8 cellular contexts compared by ENCODE assay signal in the genomic region with DNA sequence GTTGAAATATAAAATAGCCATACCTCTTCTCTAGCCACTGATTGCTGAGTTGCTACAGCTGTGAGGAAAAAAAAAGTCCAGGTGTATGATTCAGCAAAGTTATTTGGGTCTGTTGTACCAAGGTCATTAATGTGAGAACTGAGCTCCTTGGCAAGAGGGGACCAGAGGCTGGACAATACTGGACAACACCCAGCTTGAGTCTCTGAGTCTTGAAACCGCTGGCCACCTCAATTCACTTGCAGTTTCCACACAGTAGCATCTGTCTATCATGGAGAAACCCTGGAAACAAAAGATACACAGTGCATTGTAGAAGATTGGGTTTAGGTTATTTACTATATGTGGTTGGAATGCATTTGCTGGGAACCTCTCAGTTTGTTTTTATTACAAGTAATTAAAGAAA.
A peak's percentile ranks its signal among the peaks of the same experiment; 100 is the strongest.
DNase-seq lines count a peak whose midpoint lies in the region; ATAC-seq and TF ChIP-seq lines count a peak whose summit lies in the region.

No MANE protein-coding gene starts in this region.

- no peak for TF ChIP-seq POLR2A in uterus (IDR thresholded peaks at IDR 0.05)

- H3K27ac ChIP-seq in RWPE1 (peak overlapping the region; percentile 26; the same call in 1 of the 2 replicates), uterus (no peak overlapping the region)

- intact Hi-C loops in uterus (cut with DNase I; ENCODE audit: low total_unique reads): no loop called here

- DNase-seq in DMS53 (lab: John Stamatoyannopoulos, UW) (peak; percentile 13), DMS53 treated with DMSO at 0.1 percent for 48 hours (lab: John Stamatoyannopoulos, UW; ENCODE audit: unreplicated experiment) (no peak), RWPE1 (ENCODE audit: low spot score) (peak; percentile 15), fibroblast of mammary gland (ENCODE audit: low read depth) (peak; percentile 45), renal cortical epithelial cell (ENCODE audit: low read depth) (peak; percentile 90), amygdala (lab: John Stamatoyannopoulos, UW) (no peak), uterus (no peak)

- no peak for ATAC-seq in HG02678 (IDR thresholded peaks at IDR 0.05; ENCODE audit: unreplicated experiment)

- TF ChIP-seq CTCF in RWPE1 (conservative IDR thresholded peaks at IDR 0.05; ENCODE audit: low read depth) (no peak), fibroblast of mammary gland (conservative IDR thresholded peaks at IDR 0.05; ENCODE audit: control insufficient read depth, insufficient read depth, low read depth, low read length) (no peak), uterus (IDR thresholded peaks at IDR 0.05) (no peak)

- CTCF ChIA-PET in RWPE1 (lab: Yijun Ruan, JAX): interaction anchor here (0.6 to 0.7 kb wide), 2 partner anchors 19 to 59 kb away, joined by 3 read pairs; no protein-coding TSS in a partner anchor

- POLR2A ChIA-PET in RWPE1 (lab: Yijun Ruan, JAX; ENCODE audit: low non-redundant PET): no interaction called here

- H3K4me3 ChIP-seq in fibroblast of mammary gland (ENCODE audit: control insufficient read depth, low read depth, low read length) (no peak overlapping the region), uterus (no peak overlapping the region)

- H3K4me1 ChIP-seq in uterus: peaks cover 0 to 12% of the 10 kb centered on the region in 2 donors

- no peaks in the 10 kb centered on the region for H3K36me3 ChIP-seq in uterus

- H3K9me3 ChIP-seq in uterus: no peaks in the 10 kb centered on the region

- H3K27me3 ChIP-seq in uterus: no peaks in the 10 kb centered on the region

Comparison
In these comparisons a context has a peak if more than half of its experiments do, and no peak if none do; other contexts are left out.
1. DNase-seq: peak in DMS53 (single experiment), RWPE1 (single experiment), fibroblast of mammary gland (single experiment) and renal cortical epithelial cell (single experiment); none in DMS53 treated with DMSO at 0.1 percent for 48 hours (single experiment), amygdala (0 of 56) and uterus (0 of 2).